In the genomic region with DNA sequence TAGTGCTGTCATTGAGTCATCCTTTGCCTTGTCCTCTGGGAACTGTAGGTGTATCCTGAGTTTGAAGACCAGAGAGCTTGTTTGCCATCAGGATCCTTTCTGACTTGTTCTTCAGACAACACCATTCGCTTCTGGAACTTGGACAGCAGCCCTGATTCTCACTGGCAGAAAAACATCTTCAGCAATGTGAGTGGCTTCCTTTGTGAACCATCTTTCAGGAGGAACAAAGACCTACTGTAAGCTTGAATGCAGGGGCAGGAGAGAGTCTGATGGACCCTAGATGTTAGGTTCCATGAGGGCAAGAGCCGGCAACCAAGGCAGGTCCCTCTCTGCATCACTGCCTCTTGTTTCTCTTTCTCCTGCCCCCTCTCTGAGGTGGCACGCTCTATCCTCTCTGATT, we compare ENCODE assay signal across 30 cellular contexts. TPM values are rescaled to one million over a fixed set of nuclear protein-coding genes. Genes with fewer than 3 reads are reported as not detected.
DNase-seq lines count a peak whose midpoint lies in the region; ATAC-seq and TF ChIP-seq lines count a peak whose summit lies in the region.
"Had no signal": no experiment of that assay in that cellular context is flagged by ENCODE, and none has a peak within 500 bp of the region (broad histone marks: within the 10 kb centered on the region; RNA-seq: fewer than 3 reads in every experiment).

No MANE protein-coding gene starts in this region.

- intact Hi-C loops in thyroid gland (cut with DNase I) (no loop called here), Caco-2 (cut with micrococcal nuclease; ENCODE audit: unreplicated experiment) (no loop called here)

- H3K27ac Mint-ChIP-seq in Caco-2 (ENCODE audit: unreplicated experiment) = no peak overlapping the region
- H3K27ac Mint-ChIP-seq: activated naive CD8-positive, alpha-beta T cell; activated T-helper 2 cell treated with anti-CD3 and anti-CD28 coated beads, Interferon-gamma antibody, Interleukin-2, Interleukin-4, amounts not matched to agents 10 μg/mL and 5 μg/mL and 100 μg/mL, durations not matched to agents 14 hours and 24 hours and 36 hours; IgD-negative memory B cell had no signal

- H3K36me3 Mint-ChIP-seq in Caco-2 (ENCODE audit: insufficient read depth, unreplicated experiment) = peaks cover 55% of the 10 kb centered on the region

- H3K27me3 ChIP-seq in thyroid gland = no peaks in the 10 kb centered on the region
- no peaks in the 10 kb centered on the region for H3K27me3 ChIP-seq in Caco-2 (replicated peaks; ENCODE audit: control insufficient read depth, insufficient read depth, low read length)
- H3K27me3 ChIP-seq: BE2C had no signal

- 84% methylated on average over 3 of the region's 3 CpGs for WGBS in thyroid gland, 2 donors

- no peaks in the 10 kb centered on the region for H3K4me1 Mint-ChIP-seq in Caco-2 (ENCODE audit: low read depth, unreplicated experiment)
- H3K4me1 Mint-ChIP-seq: WTC11 had no signal

- H3K4me3 ChIP-seq in AG10803 (ENCODE audit: low read length) (no peak overlapping the region), fibroblast of the aortic adventitia (ENCODE audit: low read depth, low read length) (no peak overlapping the region), thyroid gland (replicated peaks in 1 of 3) (no peak overlapping the region), Caco-2 (ENCODE audit: low read depth, low read length) (no peak overlapping the region)
- H3K4me3 ChIP-seq: GM12878 had no signal

- no peaks in the 10 kb centered on the region for H3K9me3 Mint-ChIP-seq in Caco-2 (ENCODE audit: unreplicated experiment)
- H3K9me3 Mint-ChIP-seq: activated T-helper 2 cell treated with anti-CD3 and anti-CD28 coated beads, Interferon-gamma antibody, Interleukin-2, Interleukin-4, amounts not matched to agents 10 μg/mL and 5 μg/mL and 100 μg/mL, durations not matched to agents 14 hours and 24 hours and 36 hours; IgD-negative memory B cell; WTC11 had no signal

- CTCF ChIA-PET in Caco-2 (lab: Charles Lee) = no interaction called here

- H3K27me3 Mint-ChIP-seq in Caco-2 (ENCODE audit: insufficient read depth, unreplicated experiment) = no peaks in the 10 kb centered on the region
- H3K27me3 Mint-ChIP-seq: activated naive CD8-positive, alpha-beta T cell; IgD-negative memory B cell had no signal

- POLR2A ChIA-PET in Caco-2 (lab: Charles Lee) = no interaction called here

- no peak overlapping the region for H3K27ac ChIP-seq in thyroid gland

- H3K4me3 Mint-ChIP-seq in Caco-2 (ENCODE audit: unreplicated experiment) = no peak overlapping the region
- H3K4me3 Mint-ChIP-seq: activated naive CD8-positive, alpha-beta T cell; IgD-negative memory B cell; WTC11 had no signal

- H3K9me3 ChIP-seq in thyroid gland (no peaks in the 10 kb centered on the region), Caco-2 (no peaks in the 10 kb centered on the region)
- H3K9me3 ChIP-seq: BE2C had no signal

- DNase-seq in AG10803 (ENCODE audit: low read depth) (peak; percentile 9), anterior cingulate cortex (lab: John Stamatoyannopoulos, UW) (peak in 42 of 58 donors; percentile 1 to 90 (median 48)), fibroblast of the aortic adventitia (ENCODE audit: low read depth) (peak; percentile 9), nucleus accumbens (lab: John Stamatoyannopoulos, UW) (peak in 45 of 56 donors; percentile 1 to 86 (median 55)), NCI-H128 (lab: John Stamatoyannopoulos, UW; ENCODE audit: unreplicated experiment) (no peak), thyroid gland (no peak), Caco-2 (no peak)
- DNase-seq: activated CD8-positive, alpha-beta memory T cell treated with anti-CD3 and anti-CD28 coated beads, Interleukin-2, amount 50 U/mL, for 4 hours; BE2C; COR-L47; effector CD4-positive, alpha-beta T cell; HCEC 1CT; left cardiac atrium; mammary epithelial cell; NCI-H1105 treated with DMSO at 0.1 percent for 48 hours; NCI-H446; small intestine; stimulated activated CD4-positive, alpha-beta T cell treated with anti-CD3 and anti-CD28 coated beads, Interleukin-1b, Interleukin-23, amount 100 ng/mL, for 48 hours; T1000 had no signal

- TF ChIP-seq CTCF in AG10803 (conservative IDR thresholded peaks at IDR 0.05; ENCODE audit: low read length) (no peak), fibroblast of the aortic adventitia (IDR thresholded peaks at IDR 0.05; ENCODE audit: insufficient read depth, low read length) (no peak), thyroid gland (IDR thresholded peaks at IDR 0.05) (no peak), Caco-2 (IDR thresholded peaks at IDR 0.05; ENCODE audit: insufficient read depth in 1 of 2, low read depth in 1 of 2, low read length in 1 of 2, severe bottlenecking in 1 of 2, unreplicated experiment in 1 of 2) (no peak)

- H3K4me1 ChIP-seq in thyroid gland (peaks cover 0 to 3% of the 10 kb centered on the region in 2 donors), Caco-2 (no peaks in the 10 kb centered on the region)
- H3K4me1 ChIP-seq: BE2C had no signal

- no peak for TF ChIP-seq POLR2A in thyroid gland (IDR thresholded peaks at IDR 0.05)

- BruUV-seq in Caco-2 (replicated peaks; lab: Mats Ljungman, UMichigan) = no TSS peak

- H3K36me3 ChIP-seq in thyroid gland (no peaks in the 10 kb centered on the region), Caco-2 (ENCODE audit: control insufficient read depth, insufficient read depth, low read length) (no peaks in the 10 kb centered on the region; the same call in none of the 2 replicates)

- ATAC-seq in HG03135 (IDR thresholded peaks at IDR 0.05; ENCODE audit: unreplicated experiment) = no peak
- ATAC-seq: GM12878, left cardiac atrium, WTC11 had no signal

RNA-seq across cellular contexts. Expression of gene WDR62, which starts 26.7 kb away (rescaled TPM):
- total RNA-seq in fibroblast of the aortic adventitia (ENCODE audit: low replicate concordance) (0.25 and 10.1 TPM in 2 replicates), thyroid gland (1 to 10 TPM in 1 of 4 donors, under 1 TPM in 3; 0.78 to 1.8 (median 0.84) TPM), Caco-2 (2022) (30.6 and 32.9 TPM in 2 replicates)

RNA-seq across cellular contexts. Expression of gene THAP8, which starts 27.3 kb away (rescaled TPM):
- total RNA-seq in fibroblast of the aortic adventitia (ENCODE audit: low replicate concordance) = 2.5 and 4.1 TPM in 2 replicates
- 10 to 100 TPM in 2 of 4 donors, 1 to 10 TPM in 2; 5.0 to 14.2 (median 10.1) TPM for total RNA-seq in thyroid gland
- total RNA-seq in Caco-2 (2022) = 7.6 and 8.8 TPM in 2 replicates

RNA-seq across cellular contexts. Expression of gene OVOL3, which starts 29.6 kb away (rescaled TPM):
- total RNA-seq in fibroblast of the aortic adventitia (ENCODE audit: low replicate concordance) (not detected in 2 replicates), thyroid gland (not detected), Caco-2 (2022) (not detected in 2 replicates)
- total RNA-seq: A172; activated T-helper 2 cell treated with anti-CD3 and anti-CD28 coated beads, Interferon-gamma antibody, Interleukin-2, Interleukin-4, amounts not matched to agents 10 μg/mL and 5 μg/mL and 100 μg/mL, durations not matched to agents 14 hours and 24 hours and 36 hours; cerebellum; esophagus mucosa; glomerular endothelial cell; GM12878; left cardiac atrium; mammary epithelial cell; ureter; WTC11 had no signal

RNA-seq across cellular contexts. Expression of gene POLR2I, which starts 33.3 kb away (rescaled TPM):
- 33.2 and 37.9 TPM in 2 replicates for total RNA-seq in fibroblast of the aortic adventitia (ENCODE audit: low replicate concordance)
- total RNA-seq in thyroid gland = 100 to 1,000 TPM in 1 of 4 donors, 10 to 100 TPM in 3; 53.7 to 101 (median 76.9) TPM
- 121 and 129 TPM in 2 replicates for total RNA-seq in Caco-2 (2022)

RNA-seq across cellular contexts. Expression of gene TBCB, which starts 33.9 kb away (rescaled TPM):
- total RNA-seq in fibroblast of the aortic adventitia (ENCODE audit: low replicate concordance) (83.6 and 164 TPM in 2 replicates), thyroid gland (100 to 1,000 TPM in 2 of 4 donors, 10 to 100 TPM in 2; 57.2 to 143 (median 104) TPM), Caco-2 (2022) (173 and 191 TPM in 2 replicates)

Comparison
In these comparisons a context has a peak if more than half of its experiments do, and no peak if none do; other contexts are left out.
1. DNase-seq: peak in AG10803 (single experiment), anterior cingulate cortex (42 of 58), fibroblast of the aortic adventitia (single experiment) and nucleus accumbens (45 of 56); none in NCI-H128 (single experiment), thyroid gland (0 of 2) and Caco-2 (0 of 2).